Comparison of ENCODE assay signal across 8 cellular contexts in the genomic region with DNA sequence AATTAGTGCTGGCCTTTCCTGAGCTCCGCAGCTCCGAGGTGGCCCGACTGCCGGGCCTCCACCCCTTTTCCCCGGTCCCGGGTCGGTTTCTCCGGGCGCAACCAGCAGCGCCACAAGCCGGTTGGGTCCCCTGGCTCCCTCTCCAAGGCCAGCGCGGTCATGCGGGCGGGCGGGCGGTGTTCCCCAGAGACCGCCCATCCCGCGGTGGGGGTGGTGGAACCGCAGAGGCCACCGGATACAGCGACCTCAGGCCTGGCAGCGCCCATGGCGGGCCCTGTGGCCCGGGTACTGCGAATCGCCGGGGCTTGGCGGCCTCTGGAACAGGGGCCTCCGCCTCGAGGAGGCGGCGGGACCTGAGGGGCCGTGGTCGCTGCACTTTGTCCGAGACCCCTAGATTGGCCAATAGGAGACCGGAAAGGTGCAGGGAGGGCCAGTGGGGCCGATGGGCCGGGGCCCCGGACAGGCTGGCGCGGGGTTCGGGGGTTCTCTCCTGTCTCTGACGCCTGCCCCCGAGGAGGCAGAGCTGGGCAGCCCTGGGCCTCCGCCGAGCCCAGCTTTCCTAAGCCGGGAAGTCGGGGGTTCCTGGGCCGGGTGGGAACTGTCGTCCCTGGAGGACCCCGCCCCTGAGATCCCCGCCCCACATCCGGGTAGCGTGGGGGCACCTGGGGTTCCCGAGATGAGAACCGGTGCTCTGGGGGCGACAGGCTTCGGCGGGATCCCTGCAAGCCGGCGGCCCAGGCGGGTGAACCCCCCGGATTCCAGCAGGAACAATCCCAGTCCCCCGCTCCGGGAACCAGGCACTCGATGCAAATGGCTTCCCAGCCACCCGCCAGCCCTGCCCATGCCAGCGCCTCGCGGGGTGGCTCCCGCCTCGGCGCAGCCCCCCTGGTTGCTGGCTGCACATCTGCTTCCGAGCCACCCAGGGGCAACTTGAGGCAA.
A peak's percentile ranks its signal among the peaks of the same experiment; 100 is the strongest.
DNase-seq lines count a peak whose midpoint lies in the region; ATAC-seq and TF ChIP-seq lines count a peak whose summit lies in the region.

No MANE protein-coding gene starts in this region.

- H3K9me3 ChIP-seq in naive thymus-derived CD4-positive, alpha-beta T cell (ENCODE audit: control insufficient read depth in 2 of 3, low read length in 3 of 3): no peaks in the 10 kb centered on the region
- H3K9me3 ChIP-seq in testis: no peaks in the 10 kb centered on the region

- H3K4me1 ChIP-seq in foreskin keratinocyte (no peaks in the 10 kb centered on the region), testis (peaks cover 9% of the 10 kb centered on the region)
- no peaks in the 10 kb centered on the region for H3K4me1 ChIP-seq in naive thymus-derived CD4-positive, alpha-beta T cell (ENCODE audit: control insufficient read depth in 2 of 2, insufficient read depth in 2 of 2, low read length in 2 of 2)

- peak; percentile 55 for DNase-seq in activated T-cell treated with anti-CD3 and anti-CD28 coated beads, Interleukin-2, amount 50 U/mL, for 24 hours
- no peak for DNase-seq in foreskin keratinocyte
- DNase-seq in naive thymus-derived CD4-positive, alpha-beta T cell: peak in 6 of 9 donors; percentile 6 to 34 (median 8)
- DNase-seq in testis: peak; percentile 88
- no peak for DNase-seq in COLO829 (ENCODE audit: low spot score)

- H3K36me3 ChIP-seq in naive thymus-derived CD4-positive, alpha-beta T cell (ENCODE audit: control insufficient read depth in 2 of 3, insufficient read depth in 3 of 3, low read length in 3 of 3): no peaks in the 10 kb centered on the region
- H3K36me3 ChIP-seq in testis (ENCODE audit: low read depth, missing control alignments): no peaks in the 10 kb centered on the region

- no peak overlapping the region for H3K27ac Mint-ChIP-seq in activated T-cell treated with anti-CD3 and anti-CD28 coated beads, Interleukin-2, amount 50 U/mL, for 24 hours
- no peak overlapping the region for H3K27ac Mint-ChIP-seq in naive thymus-derived CD4-positive, alpha-beta T cell

- intact Hi-C loops in naive thymus-derived CD4-positive, alpha-beta T cell (cut with micrococcal nuclease): no loop called here
- intact Hi-C loops in testis (cut with DNase I; ENCODE audit: low total_unique reads): loop anchor here (10.0 kb wide), 1 partner anchor 291 kb away; a partner anchor contains a TSS

- 14 to 36% methylated on average over 37 to 39 of the region's 76 CpGs for WGBS in testis, 2 donors

- TF ChIP-seq POLR2A in testis (IDR thresholded peaks at IDR 0.05): no peak

- peak overlapping the region; percentile 48 for H3K4me3 Mint-ChIP-seq in activated T-cell treated with anti-CD3 and anti-CD28 coated beads, Interleukin-2, amount 50 U/mL, for 24 hours
- H3K4me3 Mint-ChIP-seq in naive thymus-derived CD4-positive, alpha-beta T cell: peak overlapping the region in 9 of 10 donors; percentile 61 to 76 (median 72)

- H3K4me1 Mint-ChIP-seq in activated T-cell treated with anti-CD3 and anti-CD28 coated beads, Interleukin-2, amount 50 U/mL, for 24 hours (ENCODE audit: low read depth): peaks cover 11% of the 10 kb centered on the region
- peaks cover 0 to 21% (median 12%) of the 10 kb centered on the region in 7 donors for H3K4me1 Mint-ChIP-seq in naive thymus-derived CD4-positive, alpha-beta T cell

- H3K4me3 ChIP-seq in GM12875 (ENCODE audit: low read depth, low read length): peak overlapping the region; percentile 55
- H3K4me3 ChIP-seq in naive thymus-derived CD4-positive, alpha-beta T cell (ENCODE audit: low read length): peak overlapping the region; percentile 39
- peak overlapping the region; percentile 69 to 75 for H3K4me3 ChIP-seq in testis

- peaks cover 3% of the 10 kb centered on the region for H3K9me3 Mint-ChIP-seq in activated T-cell treated with anti-CD3 and anti-CD28 coated beads, Interleukin-2, amount 50 U/mL, for 24 hours
- peaks cover 0 to 4% (median 0%) of the 10 kb centered on the region in 11 donors for H3K9me3 Mint-ChIP-seq in naive thymus-derived CD4-positive, alpha-beta T cell

- POLR2A ChIA-PET in naive thymus-derived CD4-positive, alpha-beta T cell (lab: Charles Lee): no interaction called here

- H3K27me3 ChIP-seq in foreskin keratinocyte (no peaks in the 10 kb centered on the region), testis (no peaks in the 10 kb centered on the region)
- H3K27me3 ChIP-seq in naive thymus-derived CD4-positive, alpha-beta T cell (ENCODE audit: control insufficient read depth in 2 of 2, insufficient read depth in 2 of 2, low read length in 2 of 2): no peaks in the 10 kb centered on the region

- CTCF ChIA-PET in naive thymus-derived CD4-positive, alpha-beta T cell (lab: Charles Lee): no interaction called here

- H3K27me3 Mint-ChIP-seq in activated T-cell treated with anti-CD3 and anti-CD28 coated beads, Interleukin-2, amount 50 U/mL, for 24 hours: peaks cover 56% of the 10 kb centered on the region
- H3K27me3 Mint-ChIP-seq in naive thymus-derived CD4-positive, alpha-beta T cell: peaks cover 34 to 65% (median 35%) of the 10 kb centered on the region in 5 donors

- ATAC-seq in HG03442 (IDR thresholded peaks at IDR 0.05; ENCODE audit: unreplicated experiment) (peak; percentile 54), foreskin keratinocyte (peak; percentile 79), GM18520 (IDR thresholded peaks at IDR 0.05; ENCODE audit: unreplicated experiment) (no peak)
- peak; percentile 77 for ATAC-seq in naive thymus-derived CD4-positive, alpha-beta T cell

- no peaks in the 10 kb centered on the region for H3K36me3 Mint-ChIP-seq in activated T-cell treated with anti-CD3 and anti-CD28 coated beads, Interleukin-2, amount 50 U/mL, for 24 hours (ENCODE audit: low read depth)
- H3K36me3 Mint-ChIP-seq in naive thymus-derived CD4-positive, alpha-beta T cell: no peaks in the 10 kb centered on the region

- no peak for TF ChIP-seq CTCF in GM12875 (IDR thresholded peaks at IDR 0.05; ENCODE audit: borderline replicate concordance, insufficient read depth, low read depth, low read length)
- TF ChIP-seq CTCF in foreskin keratinocyte (conservative IDR thresholded peaks at IDR 0.05): no peak
- no peak for TF ChIP-seq CTCF in testis (IDR thresholded peaks at IDR 0.05)

- H3K27ac ChIP-seq in foreskin keratinocyte (no peak overlapping the region), testis (peak overlapping the region; percentile 87)
- H3K27ac ChIP-seq in naive thymus-derived CD4-positive, alpha-beta T cell (ENCODE audit: low read depth, low read length): no peak overlapping the region

Comparison
In these comparisons a context has a peak if more than half of its experiments do, and no peak if none do; other contexts are left out.
1. DNase-seq: peak in activated T-cell treated with anti-CD3 and anti-CD28 coated beads, Interleukin-2, amount 50 U/mL, for 24 hours (single experiment), naive thymus-derived CD4-positive, alpha-beta T cell (6 of 9) and testis (single experiment); none in foreskin keratinocyte (0 of 2) and COLO829 (single experiment).
2. H3K27ac ChIP-seq: peak in testis (2 of 2); none in foreskin keratinocyte (single experiment) and naive thymus-derived CD4-positive, alpha-beta T cell (single experiment).
3. Peak in every context shown above with its lines, with median percentiles within 50 percentile points of each other: H3K4me3 ChIP-seq.